8 cellular contexts compared by ENCODE assay signal in genomic region chr6:37818536-37819176, GRCh38. TPM values are rescaled to one million over a fixed set of nuclear protein-coding genes. Genes with fewer than 3 reads are reported as not detected.
DNase-seq lines count a peak whose midpoint lies in the region; ATAC-seq, FAIRE-seq and TF ChIP-seq lines count a peak whose summit lies in the region.

No MANE protein-coding gene starts in this region.

- H2BK5ac ChIP-seq in H1 (ENCODE audit: low read depth, low read length) = peak overlapping the region; percentile 86

- H3K4ac ChIP-seq in H1 (replicated peaks; ENCODE audit: insufficient read length, low read depth, low read length) = no peak overlapping the region

- peak overlapping the region; percentile 56 for H2AFZ ChIP-seq in H1 (ENCODE audit: low read length)

- H3K27ac Mint-ChIP-seq in CD4-positive, CD25-positive, alpha-beta regulatory T cell = peak overlapping the region; percentile 99

- no peaks in the 10 kb centered on the region for H3K9me3 ChIP-seq in CD4-positive, CD25-positive, alpha-beta regulatory T cell (ENCODE audit: control insufficient read depth in 2 of 2, low read length in 2 of 2)
- no peaks in the 10 kb centered on the region for H3K9me3 ChIP-seq in H1 (ENCODE audit: insufficient read depth in 2 of 2, low read depth in 1 of 2, low read length in 1 of 2)

- H3K79me2 ChIP-seq in H1 (ENCODE audit: control insufficient read depth in 1 of 2, insufficient read depth in 2 of 2, low read length in 2 of 2) = peaks cover 18 to 35% of the 10 kb centered on the region in 2 experiments

- peak; percentile 93 to 98 (median 95) for DNase-seq in CD4-positive, CD25-positive, alpha-beta regulatory T cell
- DNase-seq in NCI-H748 treated with DMSO at 0.1 percent for 48 hours (lab: John Stamatoyannopoulos, UW) (peak; percentile 99), H1 (ENCODE audit: low read depth in 1 of 2, low spot score in 2 of 2) (peak; percentile 91 to 95), mesenteric fat pad (ENCODE audit: low spot score) (peak; percentile 98)
- peak; percentile 94 to 96 for DNase-seq in activated CD4-positive, alpha-beta T cell treated with anti-CD3 and anti-CD28 coated beads, Interleukin-2, amount 50 U/mL, for 48 hours
- DNase-seq in stimulated activated CD8-positive, alpha-beta memory T cell treated with anti-CD3 and anti-CD28 coated beads, Interleukin-15, amount 100 ng/mL, for 1 hour (ENCODE audit: low read depth) = peak; percentile 90

- peak; percentile 78 to 79 for ATAC-seq in CD4-positive, CD25-positive, alpha-beta regulatory T cell (ENCODE audit: low read depth in 2 of 2)
- ATAC-seq in GM19328 (IDR thresholded peaks at IDR 0.05; ENCODE audit: unreplicated experiment) (peak; percentile 63), HG03460 (IDR thresholded peaks at IDR 0.05; ENCODE audit: unreplicated experiment) (peak; percentile 67)

- H3K23ac ChIP-seq in H1 (ENCODE audit: insufficient read length) = no peak overlapping the region

- no peaks in the 10 kb centered on the region for H3K36me3 ChIP-seq in CD4-positive, CD25-positive, alpha-beta regulatory T cell (ENCODE audit: control insufficient read depth, insufficient read depth, low read length)
- H3K36me3 ChIP-seq in H1 (ENCODE audit: control insufficient read depth in 2 of 4, insufficient read depth in 4 of 4, low read length in 3 of 4) = no peaks in the 10 kb centered on the region

- H3K27me3 Mint-ChIP-seq in CD4-positive, CD25-positive, alpha-beta regulatory T cell = peaks cover 16% of the 10 kb centered on the region

- peak overlapping the region; percentile 96 for H3K4me3 ChIP-seq in CD4-positive, CD25-positive, alpha-beta regulatory T cell (ENCODE audit: low read depth, low read length)
- H3K4me3 ChIP-seq in H1 (ENCODE audit: extremely low read depth in 1 of 4, insufficient read depth in 2 of 4, low read depth in 3 of 4, low read length in 4 of 4) = peak overlapping the region; percentile 74 to 93 (median 86)

- H3K4me1 Mint-ChIP-seq in CD4-positive, CD25-positive, alpha-beta regulatory T cell = peaks cover 32 to 56% (median 43%) of the 10 kb centered on the region in 4 donors

- TF ChIP-seq POLR2A in H1 (IDR thresholded peaks at IDR 0.05; ENCODE audit: control extremely low read depth in 1 of 2, low read depth in 2 of 2, low read length in 2 of 2) = peak; percentile 64 to 65

- H3K27ac ChIP-seq in CD4-positive, CD25-positive, alpha-beta regulatory T cell (ENCODE audit: insufficient read depth, low read length, poor library complexity, severe bottlenecking) = peak overlapping the region; percentile 91
- peak overlapping the region; percentile 96 for H3K27ac ChIP-seq in H1 (ENCODE audit: low read depth, low read length)

- no peak for TF ChIP-seq EP300 in H1 (IDR thresholded peaks at IDR 0.05; ENCODE audit: borderline replicate concordance in 1 of 2, low read depth in 2 of 2, low read length in 2 of 2)

- H2BK12ac ChIP-seq in H1 (ENCODE audit: low read depth, low read length) = no peak overlapping the region

- no peak for TF ChIP-seq RAD21 in H1 (IDR thresholded peaks at IDR 0.05 in 1 of 2, conservative IDR thresholded peaks at IDR 0.05 in 1 of 2; ENCODE audit: low read depth in 2 of 2, low read length in 2 of 2)

- POLR2A ChIA-PET in H1 (lab: Charles Lee; ENCODE audit: partially characterized antibody) = interaction anchor here (0.5 to 4.3 kb wide), 22 partner anchors 9 to 403 kb away, joined by 3 to 26 read pairs (median 4); partner anchors contain the start of gene CCDC167

- peak overlapping the region; percentile 84 to 88 for H3K4me2 ChIP-seq in H1 (ENCODE audit: insufficient read depth in 1 of 2, low read depth in 2 of 2, low read length in 2 of 2)

- TF ChIP-seq CTCF in H1 (IDR thresholded peaks at IDR 0.05; ENCODE audit: control extremely low read depth in 1 of 3, insufficient read depth in 1 of 3, low read depth in 1 of 3, low read length in 3 of 3) = no peak

- FAIRE-seq in H1 (lab: Jason Lieb, UNC) = no peak

- H3K36me3 Mint-ChIP-seq in CD4-positive, CD25-positive, alpha-beta regulatory T cell = no peaks in the 10 kb centered on the region

- no peak overlapping the region for H2BK15ac ChIP-seq in H1 (ENCODE audit: low read length)

- peak overlapping the region; percentile 75; the same call in 1 of the 2 replicates for H3K18ac ChIP-seq in H1 (ENCODE audit: extremely low read depth, low read length)

- H3K23me2 ChIP-seq in H1 (ENCODE audit: low read depth, low read length) = peaks cover 6% of the 10 kb centered on the region

- H4K20me1 ChIP-seq in H1 (replicated peaks in 1 of 2; ENCODE audit: control insufficient read depth in 1 of 2, insufficient read depth in 2 of 2, low read length in 2 of 2) = peaks cover 6 to 9% of the 10 kb centered on the region in 2 experiments

- H3K4me1 ChIP-seq in CD4-positive, CD25-positive, alpha-beta regulatory T cell (ENCODE audit: control insufficient read depth, insufficient read depth, low read length, poor library complexity, severe bottlenecking) = peaks cover 38% of the 10 kb centered on the region
- H3K4me1 ChIP-seq in H1 (replicated peaks in 1 of 4; ENCODE audit: control insufficient read depth in 3 of 4, insufficient read depth in 4 of 4, low read length in 3 of 4) = peaks cover 3 to 13% (median 7%) of the 10 kb centered on the region in 4 experiments; a peak in 6 of 7 replicates

- peaks cover 0 to 4% (median 0%) of the 10 kb centered on the region in 7 donors for H3K9me3 Mint-ChIP-seq in CD4-positive, CD25-positive, alpha-beta regulatory T cell

- peak overlapping the region; percentile 56 for H4K5ac ChIP-seq in H1 (ENCODE audit: insufficient read length, low read depth, low read length)

- no peaks in the 10 kb centered on the region for H3K27me3 ChIP-seq in CD4-positive, CD25-positive, alpha-beta regulatory T cell (ENCODE audit: control insufficient read depth, insufficient read depth, low read length)
- H3K27me3 ChIP-seq in H1 (replicated peaks in 1 of 4; ENCODE audit: control insufficient read depth in 3 of 4, extremely low read depth in 1 of 4, insufficient read depth in 3 of 4, low read length in 3 of 4) = no peaks in the 10 kb centered on the region; a peak in 1 of 7 replicates

- no peak overlapping the region for H3K14ac ChIP-seq in H1 (ENCODE audit: insufficient read length)

- no peak overlapping the region for H2BK20ac ChIP-seq in H1 (ENCODE audit: low read length)

- no peak overlapping the region; the same call in 1 of the 2 replicates for H4K8ac ChIP-seq in H1 (ENCODE audit: extremely low read depth, insufficient read depth, low read length)

- H2AK5ac ChIP-seq in H1 (ENCODE audit: low read depth, low read length) = no peak overlapping the region

- H3K9ac ChIP-seq in H1 (replicated peaks in 1 of 4; ENCODE audit: extremely low read depth in 1 of 4, low read depth in 3 of 4, low read length in 3 of 4) = peak overlapping the region; percentile 69 to 87 (median 83)

- H3K56ac ChIP-seq in H1 (replicated peaks; ENCODE audit: insufficient read length, low read depth, low read length) = no peak overlapping the region

- peaks cover 2% of the 10 kb centered on the region; the same call in 1 of the 2 replicates for H3K79me1 ChIP-seq in H1 (ENCODE audit: low read depth, low read length)

- no peak overlapping the region for H4K91ac ChIP-seq in H1 (replicated peaks; ENCODE audit: insufficient read length, low read length)

- H3K4me3 Mint-ChIP-seq in CD4-positive, CD25-positive, alpha-beta regulatory T cell = peak overlapping the region; percentile 97 to 100 (median 100)

- CTCF ChIA-PET in H1 (lab: Charles Lee; ENCODE audit: partially characterized antibody) = interaction anchor here (0.8 to 1.8 kb wide), 6 partner anchors 9 to 162 kb away, joined by 3 to 5 read pairs (median 3); no protein-coding TSS in a partner anchor

- H2BK120ac ChIP-seq in H1 (replicated peaks; ENCODE audit: low read depth, low read length) = peak overlapping the region; percentile 47

- WGBS in H1 (ENCODE audit: extremely low coverage in 1 of 2, insufficient coverage in 1 of 2, insufficient read length in 1 of 2, insufficient replicate concordance in 2 of 2, low coverage in 1 of 2, low lambda C conversion rate in 2 of 2, missing lambda C conversion rate in 1 of 2), 2 experiments = 1% methylated on average over 27 of the region's 27 CpGs; no CpG with 5 or more reads in 1 of the 2 experiments

TF ChIP-seq in H1, 55 proteins besides CTCF, POLR2A, EP300 and RAD21 (continues in another document):
- no peak for TF ChIP-seq E2F6 (IDR thresholded peaks at IDR 0.05)
- no peak for TF ChIP-seq MAFK (IDR thresholded peaks at IDR 0.05; ENCODE audit: low read depth, low read length)
- TF ChIP-seq TEAD4 (IDR thresholded peaks at IDR 0.05; ENCODE audit: low read depth, low read length) = no peak
- TF ChIP-seq CHD2 (IDR thresholded peaks at IDR 0.05; ENCODE audit: low read length) = no peak
- TF ChIP-seq JUND (IDR thresholded peaks at IDR 0.05; ENCODE audit: low read length) = no peak
- no peak for TF ChIP-seq TCF12 (IDR thresholded peaks at IDR 0.05; ENCODE audit: low read depth, low read length)

RNA-seq across cellular contexts. Expression of gene ZFAND3, which starts 0.9 kb away (rescaled TPM):
- total RNA-seq in CD4-positive, CD25-positive, alpha-beta regulatory T cell = 60.0 TPM
- 1 to 10 TPM; 3.5 to 5.4 (median 4.9) TPM for polyA plus RNA-seq in CD4-positive, CD25-positive, alpha-beta regulatory T cell
- 44.8 and 51.3 TPM in 2 replicates for total RNA-seq in H1 (2021; fragmentation: NEBNext Ultra II Directional; extraction: Animal tissue kit (Norgen Biotek cat#: 25700))
- 13.0 and 19.6 TPM in 2 replicates for polyA plus RNA-seq in H1 (2011; rRNA removed)
- 14.5 TPM for polyA plus RNA-seq in H1 (2011; cell fraction: cytosol; rRNA removed)
- polyA plus RNA-seq in H1 (2011; cell fraction: nucleus; rRNA removed) = 13.8 TPM
- polyA plus RNA-seq in H1 (2012, experiment 1 of 2) = 54.3 to 80.1 TPM (median 64.9 TPM) in 4 replicates
- polyA plus RNA-seq in H1 (2012, experiment 2 of 2) = 31.0 TPM
- 27.0 TPM for polyA plus RNA-seq in H1 (2013, experiment 1 of 2)
- polyA plus RNA-seq in H1 (2013, experiment 2 of 2) = 25.8 TPM
- polyA minus RNA-seq in H1 (2011; rRNA and poly(A)+ RNA removed) = 9.4 and 14.3 TPM in 2 replicates
- polyA minus RNA-seq in H1 (2011; cell fraction: cytosol; rRNA and poly(A)+ RNA removed) = 15.6 TPM
- 22.2 TPM for polyA minus RNA-seq in H1 (2011; cell fraction: nucleus; rRNA and poly(A)+ RNA removed)
- 89.6 TPM for total RNA-seq in mesenteric fat pad

Comparison
In these comparisons a context has a peak if more than half of its experiments do, and no peak if none do; other contexts are left out.
1. Peak in every context shown above with its lines: DNase-seq, ATAC-seq, H3K4me3 ChIP-seq and H3K27ac ChIP-seq.